In genomic region chr13:110340812-110341444, GRCh38 we compare ENCODE assay signal across 8 cellular contexts. TPM values are rescaled to one million over a fixed set of nuclear protein-coding genes. Genes with fewer than 3 reads are reported as not detected.
A peak's percentile ranks its signal among the peaks of the same experiment; 100 is the strongest.
DNase-seq lines count a peak whose midpoint lies in the region; ATAC-seq and TF ChIP-seq lines count a peak whose summit lies in the region.

No MANE protein-coding gene starts in this region.

- H3K27ac ChIP-seq in coronary artery: peak overlapping the region; percentile 89 to 96
- no peak overlapping the region for H3K27ac ChIP-seq in SJCRH30

- peaks cover 32% of the 10 kb centered on the region; the same call in 1 of the 2 replicates for H3K36me3 ChIP-seq in SJCRH30

- peak overlapping the region; percentile 75 to 99 (median 90) for H3K27ac Mint-ChIP-seq in naive B cell
- no peak overlapping the region for H3K27ac Mint-ChIP-seq in stimulated activated effector memory CD8-positive, alpha-beta T cell treated with anti-CD3 and anti-CD28 coated beads, Interleukin-12 subunit alpha, Interleukin-12 subunit beta, amount 100 ng/mL, for 72 hours

- peak; percentile 50 for DNase-seq in activated CD4-positive, alpha-beta T cell treated with anti-CD3 and anti-CD28 coated beads for 1 hour
- DNase-seq in coronary artery (ENCODE audit: low spot score) (peak; percentile 98), naive B cell (peak; percentile 29), SJCRH30 (no peak), AML-193 (lab: John Stamatoyannopoulos, UW) (no peak), NCI-H446 treated with DMSO at 0.1 percent for 48 hours (lab: John Stamatoyannopoulos, UW) (no peak)
- peak in 1 of 2 donors; percentile 50 for DNase-seq in stimulated activated effector memory CD8-positive, alpha-beta T cell treated with anti-CD3 and anti-CD28 coated beads, Interleukin-12 subunit alpha, Interleukin-12 subunit beta, amount 100 ng/mL, for 72 hours (ENCODE audit: low spot score in 2 of 2)

- peaks cover 0 to 15% (median 2%) of the 10 kb centered on the region in 7 donors for H3K9me3 Mint-ChIP-seq in naive B cell
- peaks cover 2% of the 10 kb centered on the region for H3K9me3 Mint-ChIP-seq in stimulated activated effector memory CD8-positive, alpha-beta T cell treated with anti-CD3 and anti-CD28 coated beads, Interleukin-12 subunit alpha, Interleukin-12 subunit beta, amount 100 ng/mL, for 72 hours

- TF ChIP-seq CTCF in coronary artery (IDR thresholded peaks at IDR 0.05): no peak

- H3K27me3 Mint-ChIP-seq in naive B cell: peaks cover 8 to 29% (median 29%) of the 10 kb centered on the region in 3 donors

- no peaks in the 10 kb centered on the region for H3K27me3 ChIP-seq in SJCRH30

- H3K4me1 Mint-ChIP-seq in naive B cell: peaks cover 17 to 25% (median 19%) of the 10 kb centered on the region in 3 donors
- peaks cover 19% of the 10 kb centered on the region for H3K4me1 Mint-ChIP-seq in stimulated activated effector memory CD8-positive, alpha-beta T cell treated with anti-CD3 and anti-CD28 coated beads, Interleukin-12 subunit alpha, Interleukin-12 subunit beta, amount 100 ng/mL, for 72 hours

- peak overlapping the region; percentile 45 for H3K4me3 ChIP-seq in coronary artery
- no peak overlapping the region for H3K4me3 ChIP-seq in SJCRH30

- peaks cover 5% of the 10 kb centered on the region; the same call in 1 of the 2 replicates for H3K9me3 ChIP-seq in SJCRH30 (replicated peaks)

- H3K4me1 ChIP-seq in SJCRH30: no peaks in the 10 kb centered on the region

- ATAC-seq in GM21515 (IDR thresholded peaks at IDR 0.05; ENCODE audit: unreplicated experiment) (peak; percentile 56), naive B cell (ENCODE audit: low read depth in 2 of 2) (peak; percentile 68 to 72)
- ATAC-seq in stimulated activated effector memory CD8-positive, alpha-beta T cell treated with anti-CD3 and anti-CD28 coated beads, Interleukin-12 subunit alpha, Interleukin-12 subunit beta, amount 100 ng/mL, for 72 hours: peak; percentile 70

- peaks cover 0 to 3% of the 10 kb centered on the region in 2 donors for H3K36me3 Mint-ChIP-seq in naive B cell
- H3K36me3 Mint-ChIP-seq in stimulated activated effector memory CD8-positive, alpha-beta T cell treated with anti-CD3 and anti-CD28 coated beads, Interleukin-12 subunit alpha, Interleukin-12 subunit beta, amount 100 ng/mL, for 72 hours: no peaks in the 10 kb centered on the region

- peak overlapping the region; percentile 62 to 90 (median 84) for H3K4me3 Mint-ChIP-seq in naive B cell
- H3K4me3 Mint-ChIP-seq in stimulated activated effector memory CD8-positive, alpha-beta T cell treated with anti-CD3 and anti-CD28 coated beads, Interleukin-12 subunit alpha, Interleukin-12 subunit beta, amount 100 ng/mL, for 72 hours: peak overlapping the region; percentile 46

RNA-seq across cellular contexts. Expression of gene COL4A2, which starts 33.8 kb away (rescaled TPM):
- under 1 TPM in 1 of 6 donors, not detected in 5; 0.13 TPM for polyA plus RNA-seq in naive B cell (ENCODE audit: low read depth in 6 of 6)
- total RNA-seq in SJCRH30 (2014; rRNA removed; shearing (Covaris generic)): 251 and 258 TPM in 2 replicates

RNA-seq across cellular contexts. Expression of gene COL4A1, which starts 34.0 kb away (rescaled TPM):
- polyA plus RNA-seq in naive B cell (ENCODE audit: low read depth in 6 of 6): not detected
- total RNA-seq in SJCRH30 (2014; rRNA removed; shearing (Covaris generic)): 269 and 271 TPM in 2 replicates

Comparison
In these comparisons a context has a peak if more than half of its experiments do, and no peak if none do; other contexts are left out.
1. DNase-seq: peak in activated CD4-positive, alpha-beta T cell treated with anti-CD3 and anti-CD28 coated beads for 1 hour (single experiment), coronary artery (single experiment) and naive B cell (single experiment); none in SJCRH30 (0 of 2), AML-193 (0 of 2) and NCI-H446 treated with DMSO at 0.1 percent for 48 hours (single experiment).
2. Peak in every context shown above with its lines, with median percentiles within 50 percentile points of each other: ATAC-seq.